ENCODE assay signal across 1 cellular context in genomic region chr11:65637794-65638317, GRCh38.
TF ChIP-seq lines count a peak whose summit lies in the region.

Gene SIPA1 (plus strand): TSS chr11:65638101. CDS start chr11:65640922, 2,821 bp downstream.

TF ChIP-seq in H1, 55 proteins besides CTCF, POLR2A, EP300 and RAD21 (continued from another document):
- no peak for TF ChIP-seq ZNF274 (IDR thresholded peaks at IDR 0.05; ENCODE audit: borderline replicate concordance, extremely low read depth, low read length)
TF ChIP-seq in H1: peak in this region for 10.
